Comparison of ENCODE assay signal across 9 cellular contexts in the genomic region with DNA sequence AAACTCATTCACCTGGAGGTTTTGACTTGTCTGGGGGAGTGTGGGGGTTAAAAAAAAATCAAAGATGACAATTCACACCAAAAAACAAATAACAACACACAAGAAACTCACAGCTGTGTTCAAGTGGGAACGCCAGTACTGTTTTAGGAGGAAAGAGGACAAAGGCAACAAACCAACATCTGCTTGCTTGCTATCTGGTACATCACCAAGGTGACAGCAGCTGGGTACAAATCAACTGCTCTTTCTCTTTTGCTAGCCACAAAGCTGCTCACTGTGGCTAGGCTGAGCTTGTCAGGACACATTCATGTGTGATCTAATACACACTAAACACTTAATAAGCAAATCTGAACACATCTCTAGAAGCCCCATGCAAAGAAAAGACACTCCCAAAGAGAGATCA.
DNase-seq lines count a peak whose midpoint lies in the region; ATAC-seq and TF ChIP-seq lines count a peak whose summit lies in the region.
"Had no signal": no experiment of that assay in that cellular context is flagged by ENCODE, and none has a peak within 500 bp of the region (broad histone marks: within the 10 kb centered on the region; RNA-seq: fewer than 3 reads in every experiment).

No MANE protein-coding gene starts in this region.

- H3K4me1 ChIP-seq in mucosa of rectum (ENCODE audit: control insufficient read depth in 2 of 2, insufficient read depth in 2 of 2, low read length in 2 of 2), result no peaks in the 10 kb centered on the region
- H3K4me1 ChIP-seq in gastroesophageal sphincter, result peaks cover 0 to 26% (median 0%) of the 10 kb centered on the region in 3 donors

- no peaks in the 10 kb centered on the region for H3K36me3 ChIP-seq in mucosa of rectum (ENCODE audit: control insufficient read depth in 2 of 2, insufficient read depth in 2 of 2, low read length in 2 of 2)
- no peaks in the 10 kb centered on the region for H3K36me3 ChIP-seq in gastroesophageal sphincter
- H3K36me3 ChIP-seq: SJSA1 had no signal

- H3K9me3 ChIP-seq in mucosa of rectum (ENCODE audit: control insufficient read depth in 2 of 2, low read length in 2 of 2) (no peaks in the 10 kb centered on the region), gastroesophageal sphincter (no peaks in the 10 kb centered on the region)
- H3K9me3 ChIP-seq: SJSA1 had no signal

- TF ChIP-seq EP300 in gastroesophageal sphincter (IDR thresholded peaks at IDR 0.05), result no peak

- H3K4me3 ChIP-seq in mucosa of rectum (ENCODE audit: low read length in 2 of 2) (no peak overlapping the region), gastroesophageal sphincter (no peak overlapping the region)
- H3K4me3 ChIP-seq: SJSA1 had no signal

- 83 to 100% methylated on average over 1 of the region's 1 CpG for WGBS in gastroesophageal sphincter (ENCODE audit: low coverage in 1 of 2), 2 donors

- H3K27ac ChIP-seq in mucosa of rectum (ENCODE audit: low read depth in 2 of 2, low read length in 2 of 2) (peak overlapping the region; percentile 61 to 71), gastroesophageal sphincter (no peak overlapping the region)
- H3K27ac ChIP-seq: SJSA1 had no signal

- H3K9ac ChIP-seq in mucosa of rectum (ENCODE audit: low read depth in 1 of 2, low read length in 2 of 2), result no peak overlapping the region

- no peak for TF ChIP-seq POLR2A in gastroesophageal sphincter (IDR thresholded peaks at IDR 0.05)

- ATAC-seq in GM18519 (IDR thresholded peaks at IDR 0.05; ENCODE audit: low FRiP score, unreplicated experiment) (peak; percentile 42), GM21515 (IDR thresholded peaks at IDR 0.05; ENCODE audit: unreplicated experiment) (peak; percentile 87), HG03469 (IDR thresholded peaks at IDR 0.05; ENCODE audit: unreplicated experiment) (peak; percentile 74), gastroesophageal sphincter (no peak)
- ATAC-seq: HCT116 had no signal

- H3K27me3 ChIP-seq in mucosa of rectum (ENCODE audit: control insufficient read depth in 2 of 2, insufficient read depth in 2 of 2, low read length in 2 of 2) (no peaks in the 10 kb centered on the region), gastroesophageal sphincter (no peaks in the 10 kb centered on the region)
- H3K27me3 ChIP-seq: SJSA1 had no signal

- TF ChIP-seq CTCF in gastroesophageal sphincter (IDR thresholded peaks at IDR 0.05), result no peak

- no peak for DNase-seq in ecto neural progenitor cell (ENCODE audit: low spot score)
- no peak for DNase-seq in NCI-H2107 treated with DMSO at 0.1 percent for 48 hours (lab: John Stamatoyannopoulos, UW; ENCODE audit: unreplicated experiment)

Comparison
In these comparisons a context has a peak if more than half of its experiments do, and no peak if none do; other contexts are left out.
1. H3K27ac ChIP-seq: peak in mucosa of rectum (2 of 2); none in gastroesophageal sphincter (0 of 4).